Comparison of ENCODE assay signal across 18 cellular contexts in genomic region chr10:77291596-77292505, GRCh38.
A peak's percentile ranks its signal among the peaks of the same experiment; 100 is the strongest.
DNase-seq lines count a peak whose midpoint lies in the region; ATAC-seq and TF ChIP-seq lines count a peak whose summit lies in the region.
"Had no signal": no experiment of that assay in that cellular context is flagged by ENCODE, and none has a peak within 500 bp of the region (broad histone marks: within the 10 kb centered on the region; RNA-seq: fewer than 3 reads in every experiment).

No MANE protein-coding gene starts in this region.

- H3K27me3 ChIP-seq in adipocyte (replicated peaks; ENCODE audit: control insufficient read depth, insufficient read depth, low read length) (no peaks in the 10 kb centered on the region), uterus (no peaks in the 10 kb centered on the region)

- H3K27ac Mint-ChIP-seq in HFFc6 = peak overlapping the region; percentile 92
- H3K27ac Mint-ChIP-seq: activated T-cell treated with anti-CD3 and anti-CD28 coated beads, Interleukin-2, amount 50 U/mL, for 72 hours; natural killer cell had no signal

- intact Hi-C loops in uterus (cut with DNase I; ENCODE audit: low total_unique reads) = no loop called here

- peak overlapping the region; percentile 76 for H3K4me3 Mint-ChIP-seq in HFFc6
- H3K4me3 Mint-ChIP-seq: activated T-cell treated with anti-CD3 and anti-CD28 coated beads, Interleukin-2, amount 50 U/mL, for 72 hours; IgD-negative memory B cell; natural killer cell; stimulated activated naive CD8-positive, alpha-beta T cell treated with anti-CD3 and anti-CD28 coated beads, Interleukin-15, amount 100 ng/mL, for 72 hours had no signal

- TF ChIP-seq CTCF in HFFc6 (IDR thresholded peaks at IDR 0.05) (no peak), uterus (IDR thresholded peaks at IDR 0.05) (no peak)

- H3K27ac ChIP-seq in uterus = peak overlapping the region; percentile 70 to 72

- H3K36me3 ChIP-seq in adipocyte (ENCODE audit: control insufficient read depth, insufficient read depth, low read length, severe bottlenecking) (no peaks in the 10 kb centered on the region), uterus (no peaks in the 10 kb centered on the region)

- no peak for TF ChIP-seq POLR2A in uterus (IDR thresholded peaks at IDR 0.05)

- peak overlapping the region; percentile 16 for H3K9ac ChIP-seq in adipocyte (ENCODE audit: low read length)

- H3K9me3 Mint-ChIP-seq in HFFc6 = no peaks in the 10 kb centered on the region; the same call in 1 of the 2 replicates
- H3K9me3 Mint-ChIP-seq: activated T-cell treated with anti-CD3 and anti-CD28 coated beads, Interleukin-2, amount 50 U/mL, for 72 hours; IgD-negative memory B cell; natural killer cell; stimulated activated naive CD8-positive, alpha-beta T cell treated with anti-CD3 and anti-CD28 coated beads, Interleukin-15, amount 100 ng/mL, for 72 hours had no signal

- ATAC-seq in HG02885 (IDR thresholded peaks at IDR 0.05; ENCODE audit: poor library complexity, unreplicated experiment) = no peak
- no peak for ATAC-seq in HG03175 (IDR thresholded peaks at IDR 0.05; ENCODE audit: unreplicated experiment)
- ATAC-seq: activated T-cell treated with anti-CD3 and anti-CD28 coated beads, Interleukin-2, amount 50 U/mL, for 72 hours; natural killer cell; sciatic nerve; stimulated activated naive CD8-positive, alpha-beta T cell treated with anti-CD3 and anti-CD28 coated beads, Interleukin-15, amount 100 ng/mL, for 72 hours had no signal

- H3K36me3 Mint-ChIP-seq in HFFc6 (ENCODE audit: low read depth) = peaks cover 21% of the 10 kb centered on the region
- H3K36me3 Mint-ChIP-seq: natural killer cell had no signal

- no peaks in the 10 kb centered on the region for H3K9me3 ChIP-seq in adipocyte (ENCODE audit: control insufficient read depth, low read length)
- H3K9me3 ChIP-seq in uterus = no peaks in the 10 kb centered on the region

- no peaks in the 10 kb centered on the region; the same call in 1 of the 2 replicates for H3K27me3 Mint-ChIP-seq in HFFc6 (ENCODE audit: insufficient read depth)

- peaks cover 91% of the 10 kb centered on the region for H3K4me1 Mint-ChIP-seq in HFFc6 (ENCODE audit: low read depth)

- H3K4me1 ChIP-seq in adipocyte (ENCODE audit: control insufficient read depth, insufficient read depth, low read length) = peaks cover 36% of the 10 kb centered on the region
- H3K4me1 ChIP-seq in uterus = peaks cover 0 to 3% of the 10 kb centered on the region in 2 donors

- H3K4me3 ChIP-seq in adipocyte (ENCODE audit: low read length) (no peak overlapping the region), uterus (no peak overlapping the region)

- no peak for DNase-seq in HFFc6
- peak; percentile 59 for DNase-seq in adipocyte (ENCODE audit: low read depth)
- peak; percentile 70 for DNase-seq in kidney glomerular epithelial cell (lab: John Stamatoyannopoulos, UW)
- DNase-seq in uterus = no peak
- DNase-seq in stimulated activated CD4-positive, alpha-beta T cell treated with anti-CD3 and anti-CD28 coated beads, Interleukin-2, amount 100 ng/mL, for 48 hours = no peak
- DNase-seq: activated CD4-positive, alpha-beta T cell treated with anti-CD3 and anti-CD28 coated beads for 48 hours; activated T-cell treated with anti-CD3 and anti-CD28 coated beads, Interleukin-2, amount 50 U/mL, for 72 hours; COR-L47; foreskin melanocyte; kidney; natural killer cell; NCI-H1417 treated with DMSO at 0.1 percent for 48 hours; NCI-H526 treated with DMSO at 0.1 percent for 48 hours; stimulated activated naive CD8-positive, alpha-beta T cell treated with anti-CD3 and anti-CD28 coated beads, Interleukin-15, amount 100 ng/mL, for 72 hours had no signal

Comparison
In these comparisons a context has a peak if more than half of its experiments do, and no peak if none do; other contexts are left out.
1. DNase-seq: peak in adipocyte (single experiment) and kidney glomerular epithelial cell (single experiment); none in HFFc6 (single experiment), uterus (0 of 2) and stimulated activated CD4-positive, alpha-beta T cell treated with anti-CD3 and anti-CD28 coated beads, Interleukin-2, amount 100 ng/mL, for 48 hours (0 of 2).